ENCODE assay signal across 1 cellular context in genomic region chr6:1608976-1609661, GRCh38.
TF ChIP-seq lines count a peak whose summit lies in the region.

No MANE protein-coding gene starts in this region.

TF ChIP-seq in HepG2, 621 proteins besides CTCF, POLR2A, EP300 and RAD21 (continued from another document and continues in another):
- no peak for TF ChIP-seq ZBTB34 (CRISPR knock-in tag; IDR thresholded peaks at IDR 0.05)
- TF ChIP-seq EHMT2 (IDR thresholded peaks at IDR 0.05; ENCODE audit: borderline replicate concordance, low read depth, low read length): no peak
- TF ChIP-seq TRIM24 (CRISPR knock-in tag; IDR thresholded peaks at IDR 0.05): no peak
- no peak for TF ChIP-seq ATM (IDR thresholded peaks at IDR 0.05; ENCODE audit: borderline replicate concordance)
- no peak for TF ChIP-seq ZNF432 (CRISPR knock-in tag; IDR thresholded peaks at IDR 0.05; ENCODE audit: borderline replicate concordance)
- no peak for TF ChIP-seq HOXA7 (CRISPR knock-in tag; IDR thresholded peaks at IDR 0.05)
- TF ChIP-seq RFX3 (CRISPR knock-in tag; IDR thresholded peaks at IDR 0.05): no peak
- TF ChIP-seq ARNTL (CRISPR knock-in tag; IDR thresholded peaks at IDR 0.05): no peak
- TF ChIP-seq GTF3A (CRISPR knock-in tag; conservative IDR thresholded peaks at IDR 0.05): no peak
- TF ChIP-seq SMAD3 (CRISPR knock-in tag; IDR thresholded peaks at IDR 0.05): no peak
- 0 out of 2 replicates have a peak, but pooled peaks have one; percentile 39 for TF ChIP-seq ZNF550 (CRISPR knock-in tag; IDR thresholded peaks at IDR 0.05; ENCODE audit: borderline replicate concordance)
- no peak for TF ChIP-seq ZNF772 (CRISPR knock-in tag; IDR thresholded peaks at IDR 0.05)
- no peak for TF ChIP-seq BORCS8-MEF2B (CRISPR knock-in tag; IDR thresholded peaks at IDR 0.05)
- no peak for TF ChIP-seq ZNF296 (CRISPR knock-in tag; conservative IDR thresholded peaks at IDR 0.05)
- TF ChIP-seq ZNF230 (CRISPR knock-in tag; IDR thresholded peaks at IDR 0.05): no peak
- no peak for TF ChIP-seq DPF2 (CRISPR knock-in tag; IDR thresholded peaks at IDR 0.05; ENCODE audit: borderline replicate concordance, low read depth)
- no peak for TF ChIP-seq MBNL3 (CRISPR knock-in tag; conservative IDR thresholded peaks at IDR 0.05)
- no peak for TF ChIP-seq KDM5A (IDR thresholded peaks at IDR 0.05; ENCODE audit: borderline replicate concordance, low read length)
- TF ChIP-seq PREB (CRISPR knock-in tag; IDR thresholded peaks at IDR 0.05): no peak
- TF ChIP-seq ZBTB3 (CRISPR knock-in tag; IDR thresholded peaks at IDR 0.05; ENCODE audit: borderline replicate concordance, low read depth): no peak
- TF ChIP-seq FOSL1 (CRISPR knock-in tag; IDR thresholded peaks at IDR 0.05; ENCODE audit: borderline replicate concordance): no peak
- TF ChIP-seq FOXO4 (CRISPR knock-in tag; conservative IDR thresholded peaks at IDR 0.05): no peak
- no peak for TF ChIP-seq NCOA2 (CRISPR knock-in tag; IDR thresholded peaks at IDR 0.05)
- TF ChIP-seq ZBTB37 (CRISPR knock-in tag; IDR thresholded peaks at IDR 0.05): no peak
- TF ChIP-seq SP4 (CRISPR knock-in tag; IDR thresholded peaks at IDR 0.05): no peak
- TF ChIP-seq ZNF329 (CRISPR knock-in tag; IDR thresholded peaks at IDR 0.05; ENCODE audit: low read depth): no peak
- no peak for TF ChIP-seq PRMT3 (CRISPR knock-in tag; IDR thresholded peaks at IDR 0.05; ENCODE audit: borderline replicate concordance, low read depth)
- TF ChIP-seq TFDP2 (CRISPR knock-in tag; IDR thresholded peaks at IDR 0.05): no peak
- TF ChIP-seq TEAD2 (CRISPR knock-in tag; IDR thresholded peaks at IDR 0.05): no peak
- TF ChIP-seq ZNF235 (CRISPR knock-in tag; IDR thresholded peaks at IDR 0.05; ENCODE audit: borderline replicate concordance): no peak
- no peak for TF ChIP-seq ZNF451 (CRISPR knock-in tag; IDR thresholded peaks at IDR 0.05)
- no peak for TF ChIP-seq ZNF556 (CRISPR knock-in tag; IDR thresholded peaks at IDR 0.05; ENCODE audit: borderline replicate concordance)
- TF ChIP-seq ZNF543 (CRISPR knock-in tag; IDR thresholded peaks at IDR 0.05): no peak
- no peak for TF ChIP-seq ZSCAN29 (CRISPR knock-in tag; conservative IDR thresholded peaks at IDR 0.05)
- TF ChIP-seq MED1 (CRISPR knock-in tag; IDR thresholded peaks at IDR 0.05): no peak
- no peak for TF ChIP-seq ZNF142 (CRISPR knock-in tag; IDR thresholded peaks at IDR 0.05)
- no peak for TF ChIP-seq ZNF484 (CRISPR knock-in tag; IDR thresholded peaks at IDR 0.05; ENCODE audit: borderline replicate concordance, low read depth)
- TF ChIP-seq ZNF777 (CRISPR knock-in tag; IDR thresholded peaks at IDR 0.05): peak; percentile 85
- TF ChIP-seq ARID4A (CRISPR knock-in tag; IDR thresholded peaks at IDR 0.05; ENCODE audit: borderline replicate concordance): 0 out of 2 replicates have a peak, but pooled peaks have one; percentile 44
- TF ChIP-seq PATZ1 (CRISPR knock-in tag; IDR thresholded peaks at IDR 0.05): peak; percentile 44; the same call in 1 of the 2 replicates
- no peak for TF ChIP-seq ZSCAN31 (CRISPR knock-in tag; IDR thresholded peaks at IDR 0.05; ENCODE audit: low read depth)
- no peak for TF ChIP-seq JDP2 (CRISPR knock-in tag; IDR thresholded peaks at IDR 0.05; ENCODE audit: borderline replicate concordance)
- TF ChIP-seq PLRG1 (conservative IDR thresholded peaks at IDR 0.05): no peak
- TF ChIP-seq GATAD2A (CRISPR knock-in tag; IDR thresholded peaks at IDR 0.05): no peak
- TF ChIP-seq TFE3 (CRISPR knock-in tag; IDR thresholded peaks at IDR 0.05): no peak
- TF ChIP-seq MYNN (CRISPR knock-in tag; IDR thresholded peaks at IDR 0.05; ENCODE audit: low read depth): no peak
- no peak for TF ChIP-seq SRSF4 (IDR thresholded peaks at IDR 0.05; ENCODE audit: low read depth, low read length, poor library complexity, severe bottlenecking)
